Comparison of ENCODE assay signal across 8 cellular contexts in the genomic region with DNA sequence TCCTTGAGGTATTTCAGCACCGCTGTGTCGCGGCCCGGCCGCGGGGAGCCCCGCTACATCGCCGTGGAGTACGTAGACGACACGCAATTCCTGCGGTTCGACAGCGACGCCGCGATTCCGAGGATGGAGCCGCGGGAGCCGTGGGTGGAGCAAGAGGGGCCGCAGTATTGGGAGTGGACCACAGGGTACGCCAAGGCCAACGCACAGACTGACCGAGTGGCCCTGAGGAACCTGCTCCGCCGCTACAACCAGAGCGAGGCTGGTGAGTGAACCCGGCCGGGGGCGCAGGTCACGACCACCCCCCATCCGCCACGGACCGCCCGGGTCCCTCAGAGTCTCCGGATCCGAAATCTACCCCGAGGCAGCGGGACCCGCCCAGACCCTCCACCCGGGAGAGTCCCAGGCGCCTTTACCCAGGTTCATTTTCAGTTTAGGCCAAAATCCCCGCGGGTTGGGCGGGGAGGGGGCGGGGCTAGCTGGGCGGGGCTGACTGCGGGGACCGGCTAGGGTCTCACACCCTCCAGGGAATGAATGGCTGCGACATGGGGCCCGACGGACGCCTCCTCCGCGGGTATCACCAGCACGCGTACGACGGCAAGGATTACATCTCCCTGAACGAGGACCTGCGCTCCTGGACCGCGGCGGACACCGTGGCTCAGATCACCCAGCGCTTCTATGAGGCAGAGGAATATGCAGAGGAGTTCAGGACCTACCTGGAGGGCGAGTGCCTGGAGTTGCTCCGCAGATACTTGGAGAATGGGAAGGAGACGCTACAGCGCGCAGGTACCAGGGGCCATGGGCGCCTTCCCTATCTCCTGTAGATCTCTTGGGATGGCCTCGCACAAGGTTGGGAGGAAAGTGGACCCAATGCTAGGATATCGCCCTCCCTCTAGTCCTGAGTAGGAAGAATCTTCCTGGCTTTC. TPM values are rescaled to one million over a fixed set of nuclear protein-coding genes. Genes with fewer than 3 reads are reported as not detected.
DNase-seq lines count a peak whose midpoint lies in the region; ATAC-seq, FAIRE-seq and TF ChIP-seq lines count a peak whose summit lies in the region.

No MANE protein-coding gene starts in this region.

- peak overlapping the region; percentile 93 to 97 for H3K9ac ChIP-seq in duodenal mucosa (ENCODE audit: low read depth in 1 of 2, low read length in 2 of 2)

- in situ Hi-C loops in HAP-1 (cut with MboI; ENCODE audit: low sequenced_read_pairs) = loop anchor here (25.0 kb wide), 1 partner anchor 288 kb away; no protein-coding TSS in a partner anchor

- H3K27ac ChIP-seq in duodenal mucosa (ENCODE audit: low read depth, low read length) = peak overlapping the region; percentile 92

- no peak for TF ChIP-seq CTCF in mucosa of descending colon (IDR thresholded peaks at IDR 0.05)

- no peaks in the 10 kb centered on the region for H3K27me3 ChIP-seq in duodenal mucosa (ENCODE audit: control insufficient read depth in 1 of 2, insufficient read depth in 2 of 2, low read length in 2 of 2)
- H3K27me3 ChIP-seq in HAP-1 (ENCODE audit: low read depth) = 0 out of 2 replicates have a peak, but pooled peaks cover 2% of the 10 kb centered on the region

- peaks cover 18 to 34% of the 10 kb centered on the region in 2 donors for H3K36me3 ChIP-seq in duodenal mucosa (ENCODE audit: control insufficient read depth in 1 of 2, insufficient read depth in 2 of 2, low read length in 2 of 2)
- peaks cover 5% of the 10 kb centered on the region for H3K36me3 ChIP-seq in mucosa of descending colon (ENCODE audit: low read depth)
- no peaks in the 10 kb centered on the region for H3K36me3 ChIP-seq in HAP-1 (replicated peaks)

- intact Hi-C loops in mucosa of descending colon (cut with DNase I, micrococcal nuclease) = no loop called here

- DNase-seq in GM12892 (ENCODE audit: insufficient read length) (peak; percentile 76), mucosa of descending colon (peak; percentile 76 to 83 (median 78)), H54 (ENCODE audit: insufficient read length, low spot score) (no peak), HAP-1 (ENCODE audit: low spot score in 2 of 2) (no peak)
- DNase-seq in activated CD4-positive, alpha-beta T cell treated with anti-CD3 and anti-CD28 coated beads, Interleukin-2, amount 50 U/mL, for 1 hour = peak; percentile 75
- DNase-seq in stimulated activated CD8-positive, alpha-beta memory T cell treated with anti-CD3 and anti-CD28 coated beads, Interleukin-7, amount 100 ng/mL, for 1 hour (ENCODE audit: low read depth in 2 of 2) = peak; percentile 54 to 57

- H3K4me1 ChIP-seq in duodenal mucosa (ENCODE audit: control insufficient read depth in 1 of 2, insufficient read depth in 2 of 2, low read length in 2 of 2) (peaks cover 11 to 23% of the 10 kb centered on the region in 2 donors), mucosa of descending colon (ENCODE audit: low read depth) (peaks cover 16% of the 10 kb centered on the region), HAP-1 (no peaks in the 10 kb centered on the region)

- peak overlapping the region; percentile 88 to 94 for H3K4me3 ChIP-seq in duodenal mucosa (ENCODE audit: low read depth in 1 of 2, low read length in 2 of 2)
- H3K4me3 ChIP-seq in mucosa of descending colon = peak overlapping the region; percentile 99
- no peak overlapping the region for H3K4me3 ChIP-seq in HAP-1

- TF ChIP-seq POLR2A in GM12892 (IDR thresholded peaks at IDR 0.05; ENCODE audit: low read depth, low read length) = no peak; the same call in 1 of the 2 replicates
- no peak for TF ChIP-seq POLR2A in H54 (IDR thresholded peaks at IDR 0.05; ENCODE audit: low read depth, low read length)

- H3K9me3 ChIP-seq in duodenal mucosa (ENCODE audit: control insufficient read depth in 1 of 2, low read length in 2 of 2) = no peaks in the 10 kb centered on the region
- H3K9me3 ChIP-seq in mucosa of descending colon = no peaks in the 10 kb centered on the region
- no peaks in the 10 kb centered on the region for H3K9me3 ChIP-seq in HAP-1

- ATAC-seq in HG03025 (IDR thresholded peaks at IDR 0.05; ENCODE audit: low FRiP score, unreplicated experiment) (peak; percentile 34), mucosa of descending colon (peak; percentile 65)

- FAIRE-seq in GM12892 (lab: Jason Lieb, UNC) = peak; percentile 89
- no peak for FAIRE-seq in H54 (lab: Jason Lieb, UNC)

RNA-seq across cellular contexts. Expression of gene HLA-F, which starts 0.7 kb away (rescaled TPM):
- polyA plus RNA-seq in GM12892 (2012; ENCODE audit: missing spikeins) = 413 TPM
- 100 to 1,000 TPM; 151 to 416 (median 198) TPM for total RNA-seq in mucosa of descending colon

RNA-seq across cellular contexts. Expression of gene ZFP57, which starts 43.0 kb away (rescaled TPM):
- polyA plus RNA-seq in GM12892 (2012; ENCODE audit: missing spikeins) = not detected
- total RNA-seq in mucosa of descending colon = not detected

Comparison
In these comparisons a context has a peak if more than half of its experiments do, and no peak if none do; other contexts are left out.
1. DNase-seq: peak in GM12892 (single experiment), activated CD4-positive, alpha-beta T cell treated with anti-CD3 and anti-CD28 coated beads, Interleukin-2, amount 50 U/mL, for 1 hour (single experiment), mucosa of descending colon (3 of 3) and stimulated activated CD8-positive, alpha-beta memory T cell treated with anti-CD3 and anti-CD28 coated beads, Interleukin-7, amount 100 ng/mL, for 1 hour (2 of 2); none in H54 (single experiment) and HAP-1 (0 of 2).